ENCODE assay signal across 8 cellular contexts in genomic region chr9:128829477-128830251, GRCh38. TPM values are rescaled to one million over a fixed set of nuclear protein-coding genes. Genes with fewer than 3 reads are reported as not detected.
DNase-seq lines count a peak whose midpoint lies in the region; ATAC-seq and TF ChIP-seq lines count a peak whose summit lies in the region.

Gene SPOUT1, minus strand, starts transcription at chr9:128829794. Its CDS starts 14 bp downstream, at chr9:128829780.

- peaks cover 13% of the 10 kb centered on the region for H3K36me3 ChIP-seq in BJ (ENCODE audit: control insufficient read depth, insufficient read depth, low read length)

- ATAC-seq in GM19324 (IDR thresholded peaks at IDR 0.05; ENCODE audit: low FRiP score, unreplicated experiment) (peak; percentile 96), HG03469 (IDR thresholded peaks at IDR 0.05; ENCODE audit: unreplicated experiment) (peak; percentile 91), left lobe of liver (peak; percentile 98)

- DNase-seq in BJ (ENCODE audit: low read depth) (peak; percentile 54), NCI-H526 treated with DMSO at 0.1 percent for 48 hours (lab: John Stamatoyannopoulos, UW) (peak; percentile 83), dedifferentiated amniotic fluid mesenchymal stem cell (ENCODE audit: extremely low spot score) (peak; percentile 91), left lobe of liver (ENCODE audit: low spot score) (peak; percentile 96)
- peak; percentile 90 for DNase-seq in activated CD4-positive, alpha-beta T cell treated with anti-CD3 and anti-CD28 coated beads, Interleukin-2, amount 50 U/mL, for 1 hour
- peak; percentile 91 for DNase-seq in stimulated activated CD4-positive, alpha-beta T cell treated with anti-CD3 and anti-CD28 coated beads, Interleukin-2, amount 100 ng/mL, for 4 hours (ENCODE audit: low read depth)

- TF ChIP-seq CTCF in BJ (IDR thresholded peaks at IDR 0.05; ENCODE audit: insufficient read depth, low read depth, low read length), result no peak

- peak within 1 kb of the TSS; percentile 96 for H3K4me3 ChIP-seq in BJ (ENCODE audit: low read depth, low read length)

- no peaks in the 10 kb centered on the region for H3K27me3 ChIP-seq in BJ (ENCODE audit: control insufficient read depth, insufficient read depth, low read length)

- CTCF ChIA-PET in BJ (lab: Yijun Ruan, JAX), result interaction anchor here (0.6 to 1.6 kb wide), 5 partner anchors 11 to 712 kb away, joined by 3 to 11 read pairs (median 3); partner anchors contain the start of genes ENDOG and PKN3

- POLR2A ChIA-PET in BJ (lab: Charles Lee), result interaction anchor here (0.6 to 1.0 kb wide), 3 partner anchors 12 to 228 kb away, joined by 3 to 6 read pairs (median 4); partner anchors contain the start of genes ENDOG and ZDHHC12

RNA-seq across cellular contexts. Expression of gene SPOUT1, which starts in this region (rescaled TPM):
- polyA plus RNA-seq in BJ (2011; rRNA removed), result 23.7 and 45.8 TPM in 2 replicates
- polyA minus RNA-seq in BJ (2011; rRNA and poly(A)+ RNA removed), result 71.4 and 124 TPM in 2 replicates
- 36.7 TPM for total RNA-seq in left lobe of liver

Comparison
In these comparisons a context has a peak if more than half of its experiments do, and no peak if none do; other contexts are left out.
1. Peak in every context shown above with its lines: DNase-seq, ATAC-seq and H3K4me3 ChIP-seq.